21 cellular contexts compared by ENCODE assay signal in the genomic region with DNA sequence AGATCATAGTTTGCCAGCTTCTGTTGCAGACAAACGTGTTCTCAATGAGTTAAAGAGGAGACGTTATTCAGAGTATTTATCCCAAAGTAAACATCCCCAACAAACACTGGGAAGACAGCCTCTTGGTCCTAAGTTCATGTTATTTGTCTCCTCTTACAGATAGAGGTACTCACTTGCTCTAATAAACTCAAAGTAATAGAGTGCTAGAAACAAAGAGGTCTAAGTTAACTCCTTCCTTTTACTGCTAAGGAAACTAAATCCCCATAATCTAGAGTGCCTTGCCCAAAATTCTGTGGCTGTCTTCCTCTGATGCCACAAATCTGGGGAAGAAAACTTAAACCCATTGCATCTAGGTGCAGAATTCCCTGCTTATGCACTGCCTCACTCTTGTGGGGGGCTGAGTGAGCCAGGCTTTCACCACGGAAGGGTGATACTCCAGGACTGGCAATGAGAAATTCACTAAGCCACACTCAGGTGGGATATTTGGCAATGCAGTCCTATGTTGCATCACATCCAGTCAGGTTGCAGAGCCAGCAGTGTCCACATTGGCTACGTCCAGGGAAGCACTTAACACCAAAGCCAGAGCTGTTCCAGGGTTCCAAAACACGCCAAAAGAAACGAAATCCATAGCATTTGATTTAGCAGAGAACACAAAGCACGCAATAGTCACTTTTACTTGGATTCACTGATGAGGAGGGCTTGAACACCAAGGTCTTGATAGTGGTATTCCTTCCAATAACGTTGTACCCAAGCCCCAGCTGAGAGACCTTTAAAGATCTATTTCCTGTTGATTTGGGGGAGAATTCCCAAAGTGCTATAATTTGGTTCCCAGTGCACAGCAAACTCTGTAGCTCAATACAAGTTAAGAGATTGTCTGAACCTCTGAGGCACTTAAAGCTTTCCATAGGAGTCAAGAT.
"Had no signal": no experiment of that assay in that cellular context is flagged by ENCODE, and none has a peak within 500 bp of the region (broad histone marks: within the 10 kb centered on the region; RNA-seq: fewer than 3 reads in every experiment).

No MANE protein-coding gene starts in this region.

- FAIRE-seq: frontal cortex, islet of Langerhans had no signal

- H3K4me2 ChIP-seq: neural progenitor cell had no signal

- DNase-seq: activated CD4-positive, alpha-beta T cell treated with anti-CD3 and anti-CD28 coated beads for 1 hour; activated CD4-positive, alpha-beta T cell treated with anti-CD3 and anti-CD28 coated beads, Interleukin-2, amount 10 ng/mL, durations not matched to agents 7 days and 5 days; activated CD8-positive, alpha-beta T cell treated with anti-CD3 and anti-CD28 coated beads for 36 hours; activated T-cell treated with anti-CD3 and anti-CD28 coated beads, Interleukin-2, amount 50 U/mL, for 4 hours; central memory CD4-positive, alpha-beta T cell; naive thymus-derived CD8-positive, alpha-beta T cell; occipital lobe; stimulated activated CD4-positive, alpha-beta T cell treated with anti-CD3 and anti-CD28 coated beads, Interleukin-15, amount 100 ng/mL, for 24 hours; stimulated activated CD4-positive, alpha-beta T cell treated with anti-CD3 and anti-CD28 coated beads, Interleukin-2, amount 100 ng/mL, for 24 hours; stimulated activated naive B cell treated with anti-CD40 and anti-IgM and Interleukin-4, amounts not matched to agents 10 μg/mL and 1 μg/mL and 100 μg/mL, for 72 hours; stomach; T-helper 17 cell; T1000; tibial artery had no signal

- H2AFZ ChIP-seq: neural progenitor cell had no signal

- ATAC-seq: activated CD8-positive, alpha-beta T cell treated with anti-CD3 and anti-CD28 coated beads for 36 hours; activated naive CD4-positive, alpha-beta T cell treated with anti-CD3 and anti-CD28 coated beads, Interleukin-2, amount 50 U/mL, for 72 hours; activated T-cell treated with anti-CD3 and anti-CD28 coated beads, Interleukin-2, amount 50 U/mL, for 4 hours; naive thymus-derived CD8-positive, alpha-beta T cell; stimulated activated naive B cell treated with anti-CD40 and anti-IgM and Interleukin-4, amounts not matched to agents 10 μg/mL and 1 μg/mL and 100 μg/mL, for 72 hours; T-helper 17 cell had no signal

- H3K9me3 ChIP-seq: breast epithelium, right atrium auricular region, stomach, suprapubic skin, tibial artery had no signal

- H3K9ac ChIP-seq: neural progenitor cell had no signal

- H3K27ac ChIP-seq: breast epithelium, neural progenitor cell, right atrium auricular region, stomach, suprapubic skin, tibial artery had no signal

- H3K36me3 ChIP-seq: breast epithelium, neural progenitor cell, right atrium auricular region, stomach, suprapubic skin, tibial artery had no signal

- H3K4me3 ChIP-seq: breast epithelium, neural progenitor cell, right atrium auricular region, stomach, suprapubic skin, tibial artery had no signal

- H3K27me3 ChIP-seq: neural progenitor cell, right atrium auricular region, stomach, tibial artery had no signal

- H3K4me1 ChIP-seq: breast epithelium, neural progenitor cell, right atrium auricular region, tibial artery had no signal
